9 cellular contexts compared by ENCODE assay signal in genomic region chr6:159169557-159170332, GRCh38. TPM values are rescaled to one million over a fixed set of nuclear protein-coding genes. Genes with fewer than 3 reads are reported as not detected.
DNase-seq lines count a peak whose midpoint lies in the region; ATAC-seq and TF ChIP-seq lines count a peak whose summit lies in the region.
"Had no signal": no experiment of that assay in that cellular context is flagged by ENCODE, and none has a peak within 500 bp of the region (broad histone marks: within the 10 kb centered on the region; RNA-seq: fewer than 3 reads in every experiment).

No MANE protein-coding gene starts in this region.

- CTCF ChIA-PET in AG04449 (lab: Yijun Ruan, JAX), result interaction anchor here (1.0 to 9.6 kb wide), 8 partner anchors 14 to 512 kb away, joined by 3 to 159 read pairs (median 5); no protein-coding TSS in a partner anchor

- peaks cover 8% of the 10 kb centered on the region for H3K4me1 Mint-ChIP-seq in type B pancreatic cell (ENCODE audit: unreplicated experiment)

- no peaks in the 10 kb centered on the region for H3K79me2 ChIP-seq in mesendoderm (ENCODE audit: control insufficient read depth, insufficient read depth, low read length)

- POLR2A ChIA-PET in AG04449 (lab: Yijun Ruan, JAX), result no interaction called here

- no peaks in the 10 kb centered on the region for H3K9me3 Mint-ChIP-seq in type B pancreatic cell

- H2BK15ac ChIP-seq in mesendoderm (replicated peaks; ENCODE audit: low read depth), result no peak overlapping the region

- no peak overlapping the region for H3K27ac Mint-ChIP-seq in type B pancreatic cell

- H3K23ac ChIP-seq in mesendoderm (ENCODE audit: low read length), result no peak overlapping the region

- H2AK5ac ChIP-seq in mesendoderm (ENCODE audit: low read length), result no peak overlapping the region

- peaks cover 92% of the 10 kb centered on the region for H3K27me3 Mint-ChIP-seq in type B pancreatic cell

- TF ChIP-seq CTCF in AG04449 (IDR thresholded peaks at IDR 0.05; ENCODE audit: insufficient read depth, low read length, missing control alignments) (no peak), type B pancreatic cell (conservative IDR thresholded peaks at IDR 0.05) (no peak)

- DNase-seq in AG04449 (ENCODE audit: low read depth, low spot score), result no peak
- DNase-seq in NCI-H748 (lab: John Stamatoyannopoulos, UW; ENCODE audit: unreplicated experiment), result peak; percentile 51
- peak; percentile 31 for DNase-seq in dedifferentiated amniotic fluid mesenchymal stem cell (ENCODE audit: extremely low spot score)
- DNase-seq in mesendoderm, result peak; percentile 90
- DNase-seq in type B pancreatic cell (ENCODE audit: extremely low spot score, unreplicated experiment), result no peak
- DNase-seq in HCEC 1CT, result no peak
- no peak for DNase-seq in stimulated activated naive CD4-positive, alpha-beta T cell treated with Interleukin-2 at 50 U/mL for 16 hours (lab: John Stamatoyannopoulos, UW)

- H3K4me3 ChIP-seq in AG04449 (ENCODE audit: low read depth, low read length), result peak overlapping the region; percentile 43
- peak overlapping the region; percentile 11 for H3K4me3 ChIP-seq in mesendoderm (ENCODE audit: low read length)

- H3K36me3 ChIP-seq in mesendoderm (ENCODE audit: control insufficient read depth, insufficient read depth, low read length), result no peaks in the 10 kb centered on the region
- H3K36me3 ChIP-seq: adrenal gland had no signal

- no peak overlapping the region for H2BK5ac ChIP-seq in mesendoderm (ENCODE audit: low read length)

- WGBS in mesendoderm (ENCODE audit: extremely low coverage, insufficient coverage, low lambda C conversion rate), result no CpG with 5 or more reads among the region's 87 CpGs

- H3K27ac ChIP-seq in mesendoderm (ENCODE audit: low read depth, low read length), result no peak overlapping the region
- H3K27ac ChIP-seq: adrenal gland had no signal

- H3K79me1 ChIP-seq in mesendoderm (ENCODE audit: low read length), result no peaks in the 10 kb centered on the region

- H3K18ac ChIP-seq in mesendoderm (ENCODE audit: low read length), result no peak overlapping the region

- H3K9ac ChIP-seq in mesendoderm (ENCODE audit: low read length), result peak overlapping the region; percentile 54

- H3K36me3 Mint-ChIP-seq in type B pancreatic cell, result no peaks in the 10 kb centered on the region

- H2BK120ac ChIP-seq in mesendoderm (ENCODE audit: low read depth, low read length), result no peak overlapping the region

- peak overlapping the region; percentile 83 for H3K4me3 Mint-ChIP-seq in type B pancreatic cell

- H3K4ac ChIP-seq in mesendoderm (ENCODE audit: low read depth, low read length), result no peak overlapping the region

- peaks cover 13% of the 10 kb centered on the region for H3K27me3 ChIP-seq in mesendoderm (ENCODE audit: insufficient read depth, low read length, poor library complexity)

- no peak overlapping the region for H4K5ac ChIP-seq in mesendoderm (ENCODE audit: low read length)

- no peaks in the 10 kb centered on the region for H3K4me1 ChIP-seq in mesendoderm (ENCODE audit: control insufficient read depth, low read depth, low read length)

- peak overlapping the region; percentile 70 for H3K56ac ChIP-seq in mesendoderm (ENCODE audit: low read length)

- peak; percentile 33 for ATAC-seq in GM18868 (IDR thresholded peaks at IDR 0.05; ENCODE audit: unreplicated experiment)

- H3K4me2 ChIP-seq in mesendoderm (ENCODE audit: low read length), result peak overlapping the region; percentile 61

- no peak overlapping the region for H4K8ac ChIP-seq in mesendoderm (ENCODE audit: low read depth, low read length)

RNA-seq across cellular contexts. Expression of gene FNDC1, which starts 0.5 kb away (rescaled TPM):
- 0.21 TPM for polyA plus RNA-seq in mesendoderm (2013, experiment 1 of 2)
- 0.20 TPM for polyA plus RNA-seq in mesendoderm (2013, experiment 2 of 2)
- 0.14 and 1.7 TPM in 2 replicates for total RNA-seq in type B pancreatic cell (ENCODE audit: low replicate concordance)

Comparison
In these comparisons a context has a peak if more than half of its experiments do, and no peak if none do; other contexts are left out.
1. DNase-seq: peak in NCI-H748 (single experiment), dedifferentiated amniotic fluid mesenchymal stem cell (single experiment) and mesendoderm (single experiment); none in AG04449 (single experiment), type B pancreatic cell (single experiment), HCEC 1CT (single experiment) and stimulated activated naive CD4-positive, alpha-beta T cell treated with Interleukin-2 at 50 U/mL for 16 hours (single experiment).